In genomic region chr14:49621114-49621881, GRCh38 we compare ENCODE assay signal across 8 cellular contexts. TPM values are rescaled to one million over a fixed set of nuclear protein-coding genes. Genes with fewer than 3 reads are reported as not detected.
DNase-seq lines count a peak whose midpoint lies in the region; ATAC-seq and TF ChIP-seq lines count a peak whose summit lies in the region.

No MANE protein-coding gene starts in this region.

- CTCF ChIA-PET in WTC11 (lab: Charles Lee): interaction anchor here (0.8 to 3.7 kb wide), 10 partner anchors 9 to 261 kb away, joined by 3 to 24 read pairs (median 5); partner anchors contain the start of genes LRR1 and RPS29

- H3K4me3 Mint-ChIP-seq in WTC11: peak overlapping the region; percentile 98
- H3K4me3 Mint-ChIP-seq in stimulated activated naive B cell treated with anti-CD40 and anti-IgM and Interleukin-4, amounts not matched to agents 10 μg/mL and 1 μg/mL and 100 μg/mL, for 72 hours: peak overlapping the region; percentile 93 to 96

- H3K9me3 Mint-ChIP-seq in WTC11: no peaks in the 10 kb centered on the region
- H3K9me3 Mint-ChIP-seq in stimulated activated naive B cell treated with anti-CD40 and anti-IgM and Interleukin-4, amounts not matched to agents 10 μg/mL and 1 μg/mL and 100 μg/mL, for 72 hours: no peaks in the 10 kb centered on the region

- H3K27me3 ChIP-seq in GM23248 (replicated peaks; ENCODE audit: insufficient read depth) (no peaks in the 10 kb centered on the region), MG63 (no peaks in the 10 kb centered on the region), mesenchymal stem cell (ENCODE audit: control insufficient read depth in 1 of 2, insufficient read depth in 1 of 2, low read length in 2 of 2) (no peaks in the 10 kb centered on the region)

- WGBS in GM23248 (ENCODE audit: low coverage in 1 of 2, low lambda C conversion rate in 2 of 2, missing lambda C conversion rate in 2 of 2), 2 experiments: 4 to 5% methylated on average over 54 to 65 of the region's 65 CpGs
- 6% methylated on average over 65 of the region's 65 CpGs for WGBS in mesenchymal stem cell

- H3K14ac ChIP-seq in mesenchymal stem cell (ENCODE audit: low read length in 2 of 2): peak overlapping the region; percentile 31 to 69

- peak overlapping the region in 1 of 2 experiments; percentile 71 for H3K23ac ChIP-seq in mesenchymal stem cell (ENCODE audit: low read length in 2 of 2)

- H2BK15ac ChIP-seq in mesenchymal stem cell (ENCODE audit: low read depth, poor library complexity, severe bottlenecking): peak overlapping the region; percentile 66

- H2BK12ac ChIP-seq in mesenchymal stem cell (ENCODE audit: low read length in 2 of 2): peak overlapping the region in 1 of 2 experiments; percentile 8

- H4K20me1 ChIP-seq in GM23248 (ENCODE audit: insufficient read depth): no peaks in the 10 kb centered on the region

- DNase-seq in DMS 273 (lab: John Stamatoyannopoulos, UW; ENCODE audit: unreplicated experiment): peak; percentile 87
- DNase-seq in DMS 273 treated with DMSO at 0.1 percent for 48 hours (lab: John Stamatoyannopoulos, UW): no peak
- DNase-seq in GM23248: peak; percentile 76
- DNase-seq in MG63: peak; percentile 68
- DNase-seq in WTC11 (ENCODE audit: low spot score): peak; percentile 65
- DNase-seq in effector CD4-positive, alpha-beta T cell: peak; percentile 42
- DNase-seq in mesenchymal stem cell: no peak
- peak; percentile 68 for DNase-seq in stimulated activated naive B cell treated with anti-CD40 and anti-IgM and Interleukin-4, amounts not matched to agents 10 μg/mL and 1 μg/mL and 100 μg/mL, for 72 hours

- no peaks in the 10 kb centered on the region for H3K9me2 ChIP-seq in GM23248 (ENCODE audit: insufficient read depth)

- peaks cover 2% of the 10 kb centered on the region for H3K79me1 ChIP-seq in mesenchymal stem cell (replicated peaks; ENCODE audit: low read length, poor library complexity, severe bottlenecking)

- H3K18ac ChIP-seq in mesenchymal stem cell (ENCODE audit: low read depth in 1 of 2, low read length in 2 of 2): peak overlapping the region; percentile 83

- no peak overlapping the region for H2AK5ac ChIP-seq in mesenchymal stem cell (ENCODE audit: low read length, severe bottlenecking)

- no peak overlapping the region for H3K27ac Mint-ChIP-seq in WTC11
- H3K27ac Mint-ChIP-seq in stimulated activated naive B cell treated with anti-CD40 and anti-IgM and Interleukin-4, amounts not matched to agents 10 μg/mL and 1 μg/mL and 100 μg/mL, for 72 hours: peak overlapping the region; percentile 98

- H3K27ac ChIP-seq in GM23248 (peak overlapping the region; percentile 96), mesenchymal stem cell (ENCODE audit: low read length, poor library complexity, severe bottlenecking) (no peak overlapping the region)

- POLR2A ChIA-PET in WTC11 (lab: Charles Lee): interaction anchor here (1.3 to 2.9 kb wide), 10 partner anchors 9 to 241 kb away, joined by 3 to 39 read pairs (median 6); partner anchors contain the start of genes DNAAF2, KLHDC1, KLHDC2 and LRR1

- H2AFZ ChIP-seq in GM23248: peak overlapping the region; percentile 76
- H2AFZ ChIP-seq in mesenchymal stem cell (ENCODE audit: low read depth, low read length): no peak overlapping the region

- H3F3A ChIP-seq in GM23248 (ENCODE audit: insufficient read depth): peaks cover 55% of the 10 kb centered on the region

- in situ Hi-C loops in GM23248 (cut with MboI): no loop called here

- peak; percentile 9 for ATAC-seq in WTC11
- ATAC-seq in stimulated activated naive B cell treated with anti-CD40 and anti-IgM and Interleukin-4, amounts not matched to agents 10 μg/mL and 1 μg/mL and 100 μg/mL, for 72 hours (replicated peaks): peak; percentile 53 to 62

- peak overlapping the region; percentile 94 for H3K9ac ChIP-seq in GM23248
- peak overlapping the region; percentile 98 for H3K9ac ChIP-seq in mesenchymal stem cell (ENCODE audit: low read length)

- peaks cover 26% of the 10 kb centered on the region for H3K36me3 Mint-ChIP-seq in WTC11
- H3K36me3 Mint-ChIP-seq in stimulated activated naive B cell treated with anti-CD40 and anti-IgM and Interleukin-4, amounts not matched to agents 10 μg/mL and 1 μg/mL and 100 μg/mL, for 72 hours: peaks cover 29 to 46% of the 10 kb centered on the region in 2 donors

- peak overlapping the region; percentile 77 for H2BK120ac ChIP-seq in mesenchymal stem cell (ENCODE audit: low read depth, low read length)

- H3K36me3 ChIP-seq in GM23248 (ENCODE audit: low read depth): peaks cover 21% of the 10 kb centered on the region
- H3K36me3 ChIP-seq in MG63: peaks cover 45% of the 10 kb centered on the region
- H3K36me3 ChIP-seq in mesenchymal stem cell (ENCODE audit: control insufficient read depth in 1 of 2, insufficient read depth in 2 of 2, low read depth in 1 of 2, low read length in 2 of 2): peaks cover 3 to 40% of the 10 kb centered on the region in 2 experiments

- peak overlapping the region; percentile 33 to 64 for H3K4ac ChIP-seq in mesenchymal stem cell (ENCODE audit: low read depth in 1 of 2, low read length in 2 of 2)

- peak overlapping the region; percentile 78 for H4K91ac ChIP-seq in mesenchymal stem cell (ENCODE audit: low read length)

- peak overlapping the region; percentile 20 for H2BK5ac ChIP-seq in mesenchymal stem cell (ENCODE audit: low read depth, low read length, poor library complexity, severe bottlenecking)

- TF ChIP-seq CTCF in WTC11 (IDR thresholded peaks at IDR 0.05): no peak

- H3K4me1 Mint-ChIP-seq in WTC11: peaks cover 23% of the 10 kb centered on the region
- peaks cover 23 to 48% of the 10 kb centered on the region in 2 donors for H3K4me1 Mint-ChIP-seq in stimulated activated naive B cell treated with anti-CD40 and anti-IgM and Interleukin-4, amounts not matched to agents 10 μg/mL and 1 μg/mL and 100 μg/mL, for 72 hours

- H3K9me3 ChIP-seq in GM23248 (ENCODE audit: low read depth) (no peaks in the 10 kb centered on the region), MG63 (no peaks in the 10 kb centered on the region), mesenchymal stem cell (ENCODE audit: control insufficient read depth, low read length) (no peaks in the 10 kb centered on the region)

- no peaks in the 10 kb centered on the region for H3K27me3 Mint-ChIP-seq in WTC11 (ENCODE audit: low read depth)
- no peaks in the 10 kb centered on the region for H3K27me3 Mint-ChIP-seq in stimulated activated naive B cell treated with anti-CD40 and anti-IgM and Interleukin-4, amounts not matched to agents 10 μg/mL and 1 μg/mL and 100 μg/mL, for 72 hours

- H3K4me2 ChIP-seq in GM23248 (ENCODE audit: unreplicated experiment) (peak overlapping the region; percentile 90), mesenchymal stem cell (ENCODE audit: low read length, poor library complexity, severe bottlenecking) (peak overlapping the region; percentile 94)

- H3K4me1 ChIP-seq in GM23248 (ENCODE audit: insufficient read depth): peaks cover 51% of the 10 kb centered on the region
- H3K4me1 ChIP-seq in mesenchymal stem cell (ENCODE audit: control insufficient read depth, insufficient read depth, low read depth, low read length): peaks cover 11% of the 10 kb centered on the region

- peaks cover 95% of the 10 kb centered on the region for H3K79me2 ChIP-seq in GM23248 (ENCODE audit: insufficient read depth)

- peak overlapping the region; percentile 72 for H4K8ac ChIP-seq in mesenchymal stem cell (ENCODE audit: low read length)

- H3K4me3 ChIP-seq in GM23248 (peak overlapping the region; percentile 90), MG63 (peak overlapping the region; percentile 91), mesenchymal stem cell (ENCODE audit: insufficient read depth in 1 of 2, low read depth in 1 of 2, low read length in 2 of 2) (peak overlapping the region; percentile 65 to 92)

RNA-seq across cellular contexts. Expression of gene MGAT2, which starts 0.7 kb away (rescaled TPM):
- 92.9 and 105 TPM in 2 replicates for total RNA-seq in GM23248 (2014; rRNA removed; shearing (Covaris generic))
- polyA plus RNA-seq in GM23248 (2016; fragmentation: Nextera tagmentation; extraction: Ambion mirVana): 40.2 and 41.9 TPM in 2 replicates
- total RNA-seq in MG63 (2014; rRNA removed; shearing (Covaris generic); ENCODE audit: low replicate concordance): 39.1 and 42.2 TPM in 2 replicates
- 24.5 to 27.7 TPM (median 25.2 TPM) in 3 replicates for total RNA-seq in WTC11 (2021)
- 43.8 TPM for polyA plus RNA-seq in mesenchymal stem cell (2013, experiment 1 of 2)
- 46.2 TPM for polyA plus RNA-seq in mesenchymal stem cell (2013, experiment 2 of 2)

RNA-seq across cellular contexts. Expression of gene RPL36AL, which starts 0.9 kb away (rescaled TPM):
- 89.8 and 92.5 TPM in 2 replicates for total RNA-seq in GM23248 (2014; rRNA removed; shearing (Covaris generic))
- 240 and 253 TPM in 2 replicates for polyA plus RNA-seq in GM23248 (2016; fragmentation: Nextera tagmentation; extraction: Ambion mirVana)
- total RNA-seq in MG63 (2014; rRNA removed; shearing (Covaris generic); ENCODE audit: low replicate concordance): 110 and 159 TPM in 2 replicates
- 173 to 212 TPM (median 177 TPM) in 3 replicates for total RNA-seq in WTC11 (2021)
- 729 TPM for polyA plus RNA-seq in mesenchymal stem cell (2013, experiment 1 of 2)
- 715 TPM for polyA plus RNA-seq in mesenchymal stem cell (2013, experiment 2 of 2)

RNA-seq across cellular contexts. Expression of gene DNAAF2, which starts 13.7 kb away (rescaled TPM):
- total RNA-seq in GM23248 (2014; rRNA removed; shearing (Covaris generic)): 11.0 and 11.1 TPM in 2 replicates
- 11.1 and 12.8 TPM in 2 replicates for polyA plus RNA-seq in GM23248 (2016; fragmentation: Nextera tagmentation; extraction: Ambion mirVana)
- 9.2 and 11.6 TPM in 2 replicates for total RNA-seq in MG63 (2014; rRNA removed; shearing (Covaris generic); ENCODE audit: low replicate concordance)
- total RNA-seq in WTC11 (2021): 19.9 to 22.8 TPM (median 22.5 TPM) in 3 replicates
- polyA plus RNA-seq in mesenchymal stem cell (2013, experiment 1 of 2): 5.2 TPM
- polyA plus RNA-seq in mesenchymal stem cell (2013, experiment 2 of 2): 6.0 TPM

RNA-seq across cellular contexts. Expression of gene LRR1, which starts 22.6 kb away (rescaled TPM):
- total RNA-seq in GM23248 (2014; rRNA removed; shearing (Covaris generic)): 9.6 and 12.0 TPM in 2 replicates
- 14.6 and 17.5 TPM in 2 replicates for polyA plus RNA-seq in GM23248 (2016; fragmentation: Nextera tagmentation; extraction: Ambion mirVana)
- 33.3 and 51.5 TPM in 2 replicates for total RNA-seq in MG63 (2014; rRNA removed; shearing (Covaris generic); ENCODE audit: low replicate concordance)
- 32.5 to 42.6 TPM (median 32.8 TPM) in 3 replicates for total RNA-seq in WTC11 (2021)
- 10.7 TPM for polyA plus RNA-seq in mesenchymal stem cell (2013, experiment 1 of 2)
- 9.5 TPM for polyA plus RNA-seq in mesenchymal stem cell (2013, experiment 2 of 2)

RNA-seq across cellular contexts. Expression of gene RPS29, which starts 35.1 kb away (rescaled TPM):
- total RNA-seq in GM23248 (2014; rRNA removed; shearing (Covaris generic)): 2,075 and 5,928 TPM in 2 replicates
- polyA plus RNA-seq in GM23248 (2016; fragmentation: Nextera tagmentation; extraction: Ambion mirVana): 980 and 1,000 TPM in 2 replicates
- 1,690 and 2,087 TPM in 2 replicates for total RNA-seq in MG63 (2014; rRNA removed; shearing (Covaris generic); ENCODE audit: low replicate concordance)
- 2,168 to 2,393 TPM (median 2,330 TPM) in 3 replicates for total RNA-seq in WTC11 (2021)
- 12,280 TPM for polyA plus RNA-seq in mesenchymal stem cell (2013, experiment 1 of 2)
- 12,284 TPM for polyA plus RNA-seq in mesenchymal stem cell (2013, experiment 2 of 2)

Comparison
In these comparisons a context has a peak if more than half of its experiments do, and no peak if none do; other contexts are left out.
1. DNase-seq: peak in DMS 273 (single experiment), GM23248 (single experiment), MG63 (single experiment), WTC11 (single experiment), effector CD4-positive, alpha-beta T cell (single experiment) and stimulated activated naive B cell treated with anti-CD40 and anti-IgM and Interleukin-4, amounts not matched to agents 10 μg/mL and 1 μg/mL and 100 μg/mL, for 72 hours (single experiment); none in DMS 273 treated with DMSO at 0.1 percent for 48 hours (single experiment) and mesenchymal stem cell (single experiment).
2. Peak in every context shown above with its lines, with median percentiles within 50 percentile points of each other: H3K4me3 ChIP-seq.